29 cellular contexts compared by ENCODE assay signal in the genomic region with DNA sequence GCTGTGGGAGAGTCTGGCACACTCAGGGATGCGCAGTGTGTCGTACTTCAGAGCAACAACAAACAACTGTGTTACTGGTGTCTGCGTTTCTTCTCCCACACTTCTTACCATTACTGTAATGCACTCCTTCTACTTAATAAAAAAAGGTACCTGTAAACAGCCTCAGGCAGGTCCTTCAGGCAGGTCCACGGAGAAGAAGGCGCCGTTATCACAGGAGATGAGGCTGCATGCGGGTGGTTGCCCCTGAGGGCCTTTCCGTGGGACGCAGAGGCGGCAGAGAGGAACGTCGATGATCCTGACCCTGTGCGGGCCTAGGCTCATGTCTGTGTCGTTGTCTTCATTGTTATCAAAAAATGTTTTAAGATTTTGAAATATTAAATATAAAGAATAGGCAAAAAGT. TPM values are rescaled to one million over a fixed set of nuclear protein-coding genes. Genes with fewer than 3 reads are reported as not detected.
"Had no signal": no experiment of that assay in that cellular context is flagged by ENCODE, and none has a peak within 500 bp of the region (broad histone marks: within the 10 kb centered on the region; RNA-seq: fewer than 3 reads in every experiment).

No MANE protein-coding gene starts in this region.

- H3K4me3 ChIP-seq: stomach, suprapubic skin, testis, thoracic aorta, thyroid gland, tibial artery, tibial nerve, transverse colon, upper lobe of left lung, uterus, vagina had no signal

- H3K36me3 ChIP-seq: transverse colon, uterus had no signal

- H3K27me3 ChIP-seq: stomach, suprapubic skin, testis, thyroid gland, tibial artery, tibial nerve, transverse colon, upper lobe of left lung, uterus, vagina had no signal

- ATAC-seq: stimulated activated effector memory CD8-positive, alpha-beta T cell treated with anti-CD3 and anti-CD28 coated beads, Interleukin-12 subunit alpha, Interleukin-12 subunit beta, amount 100 ng/mL, for 72 hours; stimulated activated memory B cell treated with anti-CD40 and anti-IgM and Interleukin-4, amounts not matched to agents 10 μg/mL and 1 μg/mL and 100 μg/mL, for 72 hours; stimulated activated naive B cell treated with anti-CD40 and anti-IgM and Interleukin-4, amounts not matched to agents 10 μg/mL and 1 μg/mL and 100 μg/mL, for 72 hours; stimulated activated naive CD8-positive, alpha-beta T cell treated with anti-CD3 and anti-CD28 coated beads, Interleukin-15, amount 100 ng/mL, for 72 hours; stimulated activated naive CD8-positive, alpha-beta T cell treated with anti-CD3 and anti-CD28 coated beads, Interleukin-15, Interleukin-2, amounts not matched to agents 100 U/mL and 50 U/mL, for 24 hours had no signal

- H3K9me3 ChIP-seq: stomach, suprapubic skin, testis, thoracic aorta, thyroid gland, tibial artery, tibial nerve, transverse colon, upper lobe of left lung, uterus, vagina had no signal

- H3K27ac ChIP-seq: stomach, suprapubic skin, testis, thoracic aorta, thyroid gland, tibial artery, tibial nerve, transverse colon, upper lobe of left lung, uterus, vagina had no signal

- DNase-seq: stimulated activated CD4-positive, alpha-beta T cell treated with anti-CD3 and anti-CD28 coated beads, Interleukin-2, amount 100 ng/mL, for 24 hours; stimulated activated CD4-positive, alpha-beta T cell treated with anti-CD3 and anti-CD28 coated beads, Interleukin-2, amount 100 ng/mL, for 48 hours; stimulated activated CD4-positive, alpha-beta T cell treated with anti-CD3 and anti-CD28 coated beads, Interleukin-4, amount 100 ng/mL, for 1 hour; stimulated activated CD4-positive, alpha-beta T cell treated with anti-CD3 and anti-CD28 coated beads, Interleukin-4, amount 100 ng/mL, for 24 hours; stimulated activated CD4-positive, alpha-beta T cell treated with anti-CD3 and anti-CD28 coated beads, Interleukin-4, amount 100 ng/mL, for 4 hours; stimulated activated CD8-positive, alpha-beta memory T cell treated with anti-CD3 and anti-CD28 coated beads, Interleukin-4, amount 100 ng/mL, for 48 hours; stimulated activated naive B cell treated with anti-CD40 and anti-IgM and Interleukin-4, amounts not matched to agents 10 μg/mL and 1 μg/mL and 100 μg/mL, for 72 hours; stimulated activated naive CD4-positive, alpha-beta T cell; stimulated activated naive CD4-positive, alpha-beta T cell treated with Interleukin-2 at 50 U/mL for 16 hours; stimulated activated naive CD8-positive, alpha-beta T cell treated with anti-CD3 and anti-CD28 coated beads, Interleukin-15, amount 100 ng/mL, for 72 hours; stimulated activated naive CD8-positive, alpha-beta T cell treated with anti-CD3 and anti-CD28 coated beads, Interleukin-15, Interleukin-2, amounts not matched to agents 100 U/mL and 50 U/mL, for 24 hours; stomach; substantia nigra; testis; thyroid gland; tibial artery; transverse colon; uterus had no signal

- H3K4me1 ChIP-seq: suprapubic skin, testis, thyroid gland, tibial artery, tibial nerve, upper lobe of left lung, uterus, vagina had no signal

RNA-seq across cellular contexts. Expression of a gene that starts 29.4 kb away (rescaled TPM):
- total RNA-seq: subcutaneous adipose tissue, suprapubic skin, temporal lobe, thyroid gland, transverse colon, upper lobe of left lung, ureter, urinary bladder had no signal
